In the genomic region with DNA sequence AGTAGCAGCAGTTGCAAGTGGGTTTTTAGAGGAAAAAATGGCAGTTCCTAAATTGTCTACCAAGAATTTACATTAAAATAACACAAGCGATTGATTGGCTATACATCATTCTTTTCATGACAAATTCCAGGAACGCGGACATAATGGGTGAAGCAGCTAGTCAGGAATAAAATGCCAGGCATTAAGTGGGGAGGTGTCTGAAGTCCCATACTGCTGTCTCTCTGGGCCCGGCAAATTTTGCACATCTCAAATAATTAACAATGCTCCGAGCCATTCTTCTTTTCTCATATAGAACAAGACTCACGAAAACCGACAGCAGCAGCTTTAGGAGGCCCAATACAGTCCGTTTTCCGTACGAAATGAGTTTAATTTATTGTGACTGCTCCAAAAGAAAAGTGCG, we compare ENCODE assay signal across 8 cellular contexts. TPM values are rescaled to one million over a fixed set of nuclear protein-coding genes. Genes with fewer than 3 reads are reported as not detected.
DNase-seq lines count a peak whose midpoint lies in the region; ATAC-seq and TF ChIP-seq lines count a peak whose summit lies in the region.

No MANE protein-coding gene starts in this region.

- CTCF ChIA-PET in A673 (lab: Charles Lee), result interaction anchor here (1.3 to 1.9 kb wide), 3 partner anchors 15 to 33 kb away, joined by 3 to 16 read pairs (median 5); partner anchors contain the start of genes DNAAF2, LRR1 and RPS29

- WGBS in HUES64, result 2% methylated on average over 11 of the region's 11 CpGs

- H3K27ac ChIP-seq in A673 (ENCODE audit: low read depth, low read length, poor library complexity, severe bottlenecking) (peak overlapping the region; percentile 95), HUES64 (ENCODE audit: low read depth, low read length) (peak overlapping the region; percentile 95)

- TSS peak; percentile 74 for BruUV-seq in A673 (replicated peaks; lab: Mats Ljungman, UMichigan)

- H3K4me1 ChIP-seq in A673 (ENCODE audit: insufficient read depth, low read length, poor library complexity, severe bottlenecking), result peaks cover 22% of the 10 kb centered on the region
- peaks cover 17% of the 10 kb centered on the region for H3K4me1 ChIP-seq in HUES64 (ENCODE audit: insufficient read depth, low read length)
- H3K4me1 ChIP-seq in mucosa of stomach (ENCODE audit: control insufficient read depth, insufficient read depth, low read length), result peaks cover 6% of the 10 kb centered on the region

- H3K27me3 ChIP-seq in A673 (replicated peaks; ENCODE audit: insufficient read depth, low read depth, low read length, poor library complexity) (no peaks in the 10 kb centered on the region), HUES64 (ENCODE audit: insufficient read depth, low read length) (no peaks in the 10 kb centered on the region), mucosa of stomach (ENCODE audit: control insufficient read depth, insufficient read depth, low read length) (no peaks in the 10 kb centered on the region)

- H3K36me3 ChIP-seq in A673 (ENCODE audit: insufficient read depth, low read length, poor library complexity, severe bottlenecking) (peaks cover 49% of the 10 kb centered on the region), HUES64 (ENCODE audit: insufficient read depth, low read length) (peaks cover 48% of the 10 kb centered on the region), mucosa of stomach (ENCODE audit: control insufficient read depth, insufficient read depth, low read length) (no peaks in the 10 kb centered on the region)

- H3K4me3 ChIP-seq in A673 (ENCODE audit: low read depth, low read length, poor library complexity, severe bottlenecking) (peak overlapping the region; percentile 93), HUES64 (ENCODE audit: low read length) (peak overlapping the region; percentile 90), cardiac fibroblast (replicated peaks in 1 of 2; ENCODE audit: low read depth in 2 of 2, low read length in 2 of 2) (peak overlapping the region; percentile 92 to 93), mucosa of stomach (ENCODE audit: low read length) (peak overlapping the region; percentile 74)

- DNase-seq in A673 (ENCODE audit: low spot score) (no peak), cardiac fibroblast (ENCODE audit: low read depth in 2 of 2) (no peak), D341Med (ENCODE audit: low spot score) (no peak), GOT3 (lab: John Stamatoyannopoulos, UW) (no peak)

- TF ChIP-seq CTCF in A673 (conservative IDR thresholded peaks at IDR 0.05; ENCODE audit: low read depth, low read length) (no peak), cardiac fibroblast (IDR thresholded peaks at IDR 0.05; ENCODE audit: low read depth, low read length) (no peak)

- intact Hi-C loops in A673 (cut with micrococcal nuclease; ENCODE audit: unreplicated experiment), result no loop called here

- H3K9me3 ChIP-seq in A673 (ENCODE audit: low read depth, low read length, poor library complexity, severe bottlenecking) (no peaks in the 10 kb centered on the region), HUES64 (ENCODE audit: insufficient read depth, low read depth, low read length) (no peaks in the 10 kb centered on the region), mucosa of stomach (ENCODE audit: control insufficient read depth, low read length) (no peaks in the 10 kb centered on the region)

- H3K9ac ChIP-seq in HUES64 (ENCODE audit: low read depth, low read length) (peak overlapping the region; percentile 95), mucosa of stomach (ENCODE audit: low read length) (peak overlapping the region; percentile 95)

- ATAC-seq in HG02840 (IDR thresholded peaks at IDR 0.05; ENCODE audit: low FRiP score, unreplicated experiment) (no peak), GM18519 (IDR thresholded peaks at IDR 0.05; ENCODE audit: low FRiP score, unreplicated experiment) (no peak)

- POLR2A ChIA-PET in A673 (lab: Charles Lee; ENCODE audit: low non-redundant PET), result no interaction called here

RNA-seq across cellular contexts. Expression of gene RPL36AL, which starts 0.7 kb away (rescaled TPM):
- total RNA-seq in A673 (2021), result 188 and 202 TPM in 2 replicates
- 228 TPM for polyA plus RNA-seq in HUES64 (2013, experiment 1 of 2)
- 241 TPM for polyA plus RNA-seq in HUES64 (2013, experiment 2 of 2)

RNA-seq across cellular contexts. Expression of gene MGAT2, which starts 0.9 kb away (rescaled TPM):
- total RNA-seq in A673 (2021), result 35.9 and 37.3 TPM in 2 replicates
- polyA plus RNA-seq in HUES64 (2013, experiment 1 of 2), result 17.7 TPM
- 18.4 TPM for polyA plus RNA-seq in HUES64 (2013, experiment 2 of 2)

RNA-seq across cellular contexts. Expression of gene DNAAF2, which starts 15.3 kb away (rescaled TPM):
- total RNA-seq in A673 (2021), result 12.4 and 13.7 TPM in 2 replicates
- polyA plus RNA-seq in HUES64 (2013, experiment 1 of 2), result 25.8 TPM
- 26.9 TPM for polyA plus RNA-seq in HUES64 (2013, experiment 2 of 2)

RNA-seq across cellular contexts. Expression of gene LRR1, which starts 21.0 kb away (rescaled TPM):
- 47.5 and 49.2 TPM in 2 replicates for total RNA-seq in A673 (2021)
- polyA plus RNA-seq in HUES64 (2013, experiment 1 of 2), result 37.8 TPM
- 36.8 TPM for polyA plus RNA-seq in HUES64 (2013, experiment 2 of 2)

RNA-seq across cellular contexts. Expression of gene RPS29, which starts 33.5 kb away (rescaled TPM):
- total RNA-seq in A673 (2021), result 1,002 and 1,040 TPM in 2 replicates
- polyA plus RNA-seq in HUES64 (2013, experiment 1 of 2), result 3,801 TPM
- 3,697 TPM for polyA plus RNA-seq in HUES64 (2013, experiment 2 of 2)
